ENCODE assay signal across 8 cellular contexts in genomic region chr3:141000027-141000663, GRCh38. TPM values are rescaled to one million over a fixed set of nuclear protein-coding genes. Genes with fewer than 3 reads are reported as not detected.
DNase-seq lines count a peak whose midpoint lies in the region; ATAC-seq, FAIRE-seq and TF ChIP-seq lines count a peak whose summit lies in the region.

No MANE protein-coding gene starts in this region.

- H3K4me3 ChIP-seq in adipocyte (ENCODE audit: low read length), result no peak overlapping the region
- H3K4me3 ChIP-seq in psoas muscle, result no peak overlapping the region

- FAIRE-seq in RCC 7860 (lab: Jason Lieb, UNC), result no peak

- H3K27me3 ChIP-seq in adipocyte (replicated peaks; ENCODE audit: control insufficient read depth, insufficient read depth, low read length), result no peaks in the 10 kb centered on the region
- H3K27me3 ChIP-seq in psoas muscle (ENCODE audit: insufficient read depth in 3 of 3, low read length in 2 of 3), result no peaks in the 10 kb centered on the region

- peak in 12 of 14 donors; percentile 4 to 60 (median 16) for DNase-seq in C1 segment of cervical spinal cord (lab: John Stamatoyannopoulos, UW)
- peak; percentile 33 for DNase-seq in HuH-7.5 (ENCODE audit: low spot score)
- peak; percentile 21 for DNase-seq in RCC 7860 (ENCODE audit: low spot score)
- DNase-seq in adipocyte (ENCODE audit: low read depth), result peak; percentile 67
- peak; percentile 74 for DNase-seq in left cardiac atrium
- DNase-seq in psoas muscle, result peak; percentile 63 to 75
- DNase-seq in OCI-M2 (lab: John Stamatoyannopoulos, UW; ENCODE audit: unreplicated experiment), result no peak

- no peak overlapping the region for H3K27ac ChIP-seq in psoas muscle

- ATAC-seq in GM18909 (IDR thresholded peaks at IDR 0.05; ENCODE audit: poor library complexity, unreplicated experiment) (peak; percentile 68), left cardiac atrium (peak; percentile 95 to 96), psoas muscle (peak; percentile 86 to 97 (median 94))

- H3K9ac ChIP-seq in adipocyte (ENCODE audit: low read length), result no peak overlapping the region

- H3K9me3 ChIP-seq in adipocyte (ENCODE audit: control insufficient read depth, low read length) (no peaks in the 10 kb centered on the region), psoas muscle (no peaks in the 10 kb centered on the region)

- H3K4me1 ChIP-seq in adipocyte (ENCODE audit: control insufficient read depth, insufficient read depth, low read length), result no peaks in the 10 kb centered on the region
- no peaks in the 10 kb centered on the region for H3K4me1 ChIP-seq in psoas muscle

- peak; percentile 80 for TF ChIP-seq CTCF in psoas muscle (IDR thresholded peaks at IDR 0.05)

- H3K36me3 ChIP-seq in adipocyte (ENCODE audit: control insufficient read depth, insufficient read depth, low read length, severe bottlenecking), result no peaks in the 10 kb centered on the region
- no peaks in the 10 kb centered on the region for H3K36me3 ChIP-seq in psoas muscle (ENCODE audit: insufficient read depth in 1 of 2, low read depth in 1 of 2)

- intact Hi-C loops in left cardiac atrium (cut with DNase I) (loop anchor here (1.0 to 10.0 kb wide), 2 partner anchors 105 to 192 kb away; no protein-coding TSS in a partner anchor), psoas muscle (cut with DNase I) (loop anchor here (1.0 to 2.0 kb wide), 2 partner anchors 192 to 193 kb away; no protein-coding TSS in a partner anchor)

- WGBS in psoas muscle, 3 donors, result 7 to 15% (median 8%) methylated on average over 2 of the region's 2 CpGs

RNA-seq across cellular contexts. Expression of gene SPSB4, which starts 51.0 kb away (rescaled TPM):
- total RNA-seq in left cardiac atrium, result 1 to 10 TPM; 3.0 to 6.9 TPM
- total RNA-seq in psoas muscle, result 1 to 10 TPM in 1 of 4 donors, under 1 TPM in 3; 0.40 to 1.9 (median 0.59) TPM
- 1 to 10 TPM in 1 of 3 donors, under 1 TPM in 2; 0.39 to 1.1 (median 0.41) TPM for polyA plus RNA-seq in psoas muscle

RNA-seq across cellular contexts. Expression of gene SLC25A36, which starts 58.5 kb away (rescaled TPM):
- total RNA-seq in left cardiac atrium (10 to 100 TPM; 54.5 to 54.7 TPM), psoas muscle (10 to 100 TPM; 19.7 to 52.3 (median 28.7) TPM)
- polyA plus RNA-seq in psoas muscle, result 10 to 100 TPM; 10.4 to 23.9 (median 12.5) TPM
